In genomic region chr22:36741204-36741793, GRCh38 we compare ENCODE assay signal across 10 cellular contexts. TPM values are rescaled to one million over a fixed set of nuclear protein-coding genes. Genes with fewer than 3 reads are reported as not detected.
DNase-seq lines count a peak whose midpoint lies in the region; ATAC-seq, FAIRE-seq and TF ChIP-seq lines count a peak whose summit lies in the region.
"Had no signal": no experiment of that assay in that cellular context is flagged by ENCODE, and none has a peak within 500 bp of the region (broad histone marks: within the 10 kb centered on the region; RNA-seq: fewer than 3 reads in every experiment).

No MANE protein-coding gene starts in this region.

- in situ Hi-C loops in K562 (cut with MboI), result no loop called here

- H3K4me2 ChIP-seq in MM.1S (ENCODE audit: low read depth, low read length) (peak overlapping the region; percentile 18; the same call in 1 of the 2 replicates), K562 (ENCODE audit: insufficient read depth, low read length) (no peak overlapping the region)

- POLR2A ChIA-PET in K562 (lab: Yijun Ruan, JAX), result interaction anchor here (0.7 kb wide), 2 partner anchors 12 to 24 kb away, joined by 3 read pairs; no protein-coding TSS in a partner anchor

- no peak for TF ChIP-seq RAD21 in K562 (CRISPR knock-in tag; conservative IDR thresholded peaks at IDR 0.05 in 1 of 2, IDR thresholded peaks at IDR 0.05 in 1 of 2)

- H2AFZ ChIP-seq in MM.1S (ENCODE audit: low read length) (peak overlapping the region; percentile 47), K562 (ENCODE audit: low read depth, low read length) (peak overlapping the region; percentile 65; the same call in 1 of the 2 replicates)

- TF ChIP-seq POLR2A in K562 (conservative IDR thresholded peaks at IDR 0.05) (no peak), tibial nerve (IDR thresholded peaks at IDR 0.05) (no peak)

- H3K9me3 Mint-ChIP-seq in activated naive CD4-positive, alpha-beta T cell treated with anti-CD3 and anti-CD28 coated beads, Interleukin-2, amount 10 ng/mL, durations not matched to agents 7 days and 5 days, result no peaks in the 10 kb centered on the region

- H3K9me3 ChIP-seq in MM.1S (replicated peaks; ENCODE audit: insufficient read depth, low read length) (no peaks in the 10 kb centered on the region), K562 (replicated peaks; ENCODE audit: control insufficient read depth, insufficient read depth, low read depth, low read length) (no peaks in the 10 kb centered on the region), tibial nerve (peaks cover 0 to 14% (median 0%) of the 10 kb centered on the region in 4 donors)

- no peaks in the 10 kb centered on the region for H3K36me3 Mint-ChIP-seq in activated naive CD4-positive, alpha-beta T cell treated with anti-CD3 and anti-CD28 coated beads, Interleukin-2, amount 10 ng/mL, durations not matched to agents 7 days and 5 days

- no peaks in the 10 kb centered on the region for H4K20me1 ChIP-seq in MM.1S (ENCODE audit: insufficient read depth, low read length)
- no peaks in the 10 kb centered on the region for H4K20me1 ChIP-seq in K562 (replicated peaks; ENCODE audit: control insufficient read depth, insufficient read depth, low read length)

- no peak overlapping the region for H3K27ac ChIP-seq in MM.1S (ENCODE audit: low read length)
- H3K27ac ChIP-seq in K562 (ENCODE audit: extremely low read depth, low read depth, low read length), result no peak overlapping the region
- no peak overlapping the region for H3K27ac ChIP-seq in tibial nerve

- FAIRE-seq in K562 (lab: Jason Lieb, UNC), result peak; percentile 73
- FAIRE-seq: TTC549 had no signal

- TF ChIP-seq CTCF in MM.1S (IDR thresholded peaks at IDR 0.05; ENCODE audit: low read length) (no peak), K562 (IDR thresholded peaks at IDR 0.05 in 2 of 3, conservative IDR thresholded peaks at IDR 0.05 in 1 of 3; ENCODE audit: insufficient read depth in 2 of 3, low read depth in 1 of 3, low read length in 3 of 3) (no peak), tibial nerve (IDR thresholded peaks at IDR 0.05) (no peak)

- TF ChIP-seq EP300 in K562 (IDR thresholded peaks at IDR 0.05; ENCODE audit: low read length) (no peak), tibial nerve (IDR thresholded peaks at IDR 0.05) (no peak)

- peaks cover 25% of the 10 kb centered on the region for H3K27me3 Mint-ChIP-seq in activated naive CD4-positive, alpha-beta T cell treated with anti-CD3 and anti-CD28 coated beads, Interleukin-2, amount 10 ng/mL, durations not matched to agents 7 days and 5 days

- H3K9ac ChIP-seq in MM.1S (ENCODE audit: low read length) (no peak overlapping the region), K562 (ENCODE audit: insufficient read depth in 1 of 2, low read depth in 2 of 2, low read length in 2 of 2) (no peak overlapping the region)

- H3K79me2 ChIP-seq in MM.1S (ENCODE audit: low read length) (no peaks in the 10 kb centered on the region), K562 (ENCODE audit: control insufficient read depth, insufficient read depth, low read length) (no peaks in the 10 kb centered on the region)

- H3K4me3 Mint-ChIP-seq in activated naive CD4-positive, alpha-beta T cell treated with anti-CD3 and anti-CD28 coated beads, Interleukin-2, amount 10 ng/mL, durations not matched to agents 7 days and 5 days, result no peak overlapping the region

- DNase-seq in NCI-H1436 (lab: John Stamatoyannopoulos, UW) (peak; percentile 29), NCI-H1436 treated with DMSO at 0.1 percent for 48 hours (lab: John Stamatoyannopoulos, UW) (no peak), MM.1S (peak; percentile 10), K562 (ENCODE audit: extremely low read depth in 1 of 4, low spot score in 3 of 4) (peak; percentile 22 to 68 (median 64)), sciatic nerve (ENCODE audit: low spot score) (peak; percentile 10), tibial nerve (ENCODE audit: low spot score in 2 of 2) (no peak)
- no peak for DNase-seq in activated naive CD4-positive, alpha-beta T cell treated with anti-CD3 and anti-CD28 coated beads, Interleukin-2, amount 10 ng/mL, durations not matched to agents 7 days and 5 days
- DNase-seq in stimulated activated CD4-positive, alpha-beta T cell treated with anti-CD3 and anti-CD28 coated beads, Interleukin-4, amount 100 ng/mL, for 1 hour, result no peak
- DNase-seq: activated gamma-delta T cell had no signal

- H3K4me1 ChIP-seq in MM.1S (ENCODE audit: low read length) (no peaks in the 10 kb centered on the region), K562 (replicated peaks in 1 of 2; ENCODE audit: control insufficient read depth in 2 of 2, insufficient read depth in 2 of 2, low read length in 2 of 2) (no peaks in the 10 kb centered on the region), tibial nerve (no peaks in the 10 kb centered on the region)

- BruUV-seq in K562 (replicated peaks; lab: Mats Ljungman, UMichigan), result no TSS peak

- H3K9me2 ChIP-seq in MM.1S (replicated peaks; ENCODE audit: insufficient read depth, low read length), result no peaks in the 10 kb centered on the region

- CTCF ChIA-PET in K562 (lab: Yijun Ruan, JAX; ENCODE audit: low intra/inter-chr PET ratio), result no interaction called here
- CTCF ChIA-PET in activated naive CD4-positive, alpha-beta T cell treated with anti-CD3 and anti-CD28 coated beads, Interleukin-2, amount 10 ng/mL, durations not matched to agents 7 days and 5 days (lab: Charles Lee), result interaction anchor here (1.1 kb wide), 1 partner anchor 230 kb away, joined by 3 read pairs; no protein-coding TSS in a partner anchor

- H3K36me3 ChIP-seq in MM.1S (replicated peaks; ENCODE audit: insufficient read depth, low read length) (no peaks in the 10 kb centered on the region), K562 (ENCODE audit: control insufficient read depth, insufficient read depth, low read length) (no peaks in the 10 kb centered on the region), tibial nerve (no peaks in the 10 kb centered on the region)

- peak overlapping the region; percentile 48; the same call in 1 of the 2 replicates for H3K4me3 ChIP-seq in MM.1S (ENCODE audit: low read length)
- no peak overlapping the region for H3K4me3 ChIP-seq in K562
- H3K4me3 ChIP-seq in tibial nerve, result no peak overlapping the region

- H3K27me3 ChIP-seq in MM.1S (replicated peaks; ENCODE audit: insufficient read depth, low read length) (peaks cover 90% of the 10 kb centered on the region), K562 (ENCODE audit: control insufficient read depth in 2 of 2, insufficient read depth in 2 of 2, low read length in 2 of 2) (peaks cover 0 to 21% of the 10 kb centered on the region in 2 experiments; a peak in 2 of 5 replicates), tibial nerve (peaks cover 0 to 33% of the 10 kb centered on the region in 2 donors)

- no peaks in the 10 kb centered on the region for H3K4me1 Mint-ChIP-seq in activated naive CD4-positive, alpha-beta T cell treated with anti-CD3 and anti-CD28 coated beads, Interleukin-2, amount 10 ng/mL, durations not matched to agents 7 days and 5 days

- H3K27ac Mint-ChIP-seq in activated naive CD4-positive, alpha-beta T cell treated with anti-CD3 and anti-CD28 coated beads, Interleukin-2, amount 10 ng/mL, durations not matched to agents 7 days and 5 days, result no peak overlapping the region

- ATAC-seq in K562 (peak; percentile 86), sciatic nerve (no peak)

- intact Hi-C loops in K562 (cut with micrococcal nuclease), result no loop called here
- intact Hi-C loops in sciatic nerve (cut with DNase I), result no loop called here

- H3F3A ChIP-seq in MM.1S (ENCODE audit: insufficient read depth, low read length), result no peaks in the 10 kb centered on the region

- H3K9me1 ChIP-seq in K562 (ENCODE audit: control insufficient read depth, insufficient read depth, low read length), result no peaks in the 10 kb centered on the region

- WGBS in K562 (ENCODE audit: insufficient coverage, low coverage, missing lambda C conversion rate), result 7% methylated on average over 8 of the region's 8 CpGs
- 77 to 80% methylated on average over 8 of the region's 8 CpGs for whole genome bisulfite sequencing in tibial nerve, 2 donors

RNA-seq across cellular contexts. Expression of gene IFT27, which starts 34.6 kb away (rescaled TPM):
- 0.72 and 1.1 TPM in 2 replicates for total RNA-seq in K562 (2011; cell fraction: chromatin; rRNA removed; ENCODE audit: low replicate concordance)
- total RNA-seq in K562 (2011; cell fraction: nucleolus; rRNA removed), result 0.13 and 0.17 TPM in 2 replicates
- 0.22 and 0.46 TPM in 2 replicates for total RNA-seq in K562 (2011; cell fraction: nucleoplasm; rRNA removed)
- 0.12 and 0.18 TPM in 2 replicates for total RNA-seq in K562 (2014; rRNA removed)
- total RNA-seq in K562 (2014; rRNA removed; fragmentation: Illumina TruSeq; extraction: Trizol), result 0.29 and 0.38 TPM in 2 replicates
- 0.38 and 0.54 TPM in 2 replicates for total RNA-seq in K562 (2015; rRNA removed; fragmentation: Illumina TruSeq; extraction: Trizol)
- 0.51 and 1.4 TPM in 2 replicates for total RNA-seq in K562 (2021)
- 0.01 and 0.42 TPM in 2 replicates for polyA plus RNA-seq in K562 (2011; rRNA removed)
- polyA plus RNA-seq in K562 (2011; cell fraction: cytosol; rRNA removed), result 0.18 and 0.19 TPM in 2 replicates
- polyA plus RNA-seq in K562 (2011; cell fraction: nucleus; rRNA removed), result 0.50 and 0.56 TPM in 2 replicates
- 0.90 and 3.4 TPM in 2 replicates for polyA plus RNA-seq in K562 (2012)
- polyA plus RNA-seq in K562 (2014; fragmentation: Illumina TruSeq; extraction: Trizol), result 0.10 and 0.37 TPM in 2 replicates
- under 1 TPM in 1 of 2 experiments, not detected in 1; 0.06 TPM for polyA plus RNA-seq in K562 (2014; fragmentation: Nextera tagmentation; extraction: Ambion mirVana)
- 0.09 and 0.18 TPM in 2 replicates for polyA plus RNA-seq in K562 (2014; rRNA removed)
- polyA minus RNA-seq in K562 (2011; rRNA and poly(A)+ RNA removed), result 0.04 and 0.06 TPM in 2 replicates
- polyA minus RNA-seq in K562 (2011; cell fraction: cytosol; rRNA and poly(A)+ RNA removed), result not detected in 2 replicates
- polyA minus RNA-seq in K562 (2011; cell fraction: nucleus; rRNA and poly(A)+ RNA removed), result 0.11 and 0.13 TPM in 2 replicates
- 23.9 TPM for total RNA-seq in sciatic nerve
- total RNA-seq in tibial nerve, result 10 to 100 TPM in 3 of 4 donors, 1 to 10 TPM in 1; 7.4 to 21.9 (median 14.3) TPM

RNA-seq across cellular contexts. Expression of gene CACNG2, which starts 37.7 kb away (rescaled TPM):
- total RNA-seq in K562 (2011; cell fraction: chromatin; rRNA removed; ENCODE audit: low replicate concordance), result not detected in 2 replicates
- total RNA-seq in K562 (2011; cell fraction: nucleolus; rRNA removed), result not detected in 2 replicates
- not detected in 2 replicates for total RNA-seq in K562 (2011; cell fraction: nucleoplasm; rRNA removed)
- not detected in 2 replicates for total RNA-seq in K562 (2014; rRNA removed)
- not detected in 2 replicates for total RNA-seq in K562 (2014; rRNA removed; fragmentation: Illumina TruSeq; extraction: Trizol)
- total RNA-seq in K562 (2015; rRNA removed; fragmentation: Illumina TruSeq; extraction: Trizol), result not detected in 2 replicates
- total RNA-seq in K562 (2021), result not detected in 2 replicates
- not detected in 2 replicates for polyA plus RNA-seq in K562 (2011; rRNA removed)
- not detected in 2 replicates for polyA plus RNA-seq in K562 (2011; cell fraction: cytosol; rRNA removed)
- not detected in 2 replicates for polyA plus RNA-seq in K562 (2011; cell fraction: nucleus; rRNA removed)
- not detected in 2 replicates for polyA plus RNA-seq in K562 (2012)
- not detected in 2 replicates for polyA plus RNA-seq in K562 (2014; fragmentation: Illumina TruSeq; extraction: Trizol)
- polyA plus RNA-seq in K562 (2014; fragmentation: Nextera tagmentation; extraction: Ambion mirVana), result not detected
- polyA plus RNA-seq in K562 (2014; rRNA removed), result not detected in 2 replicates
- not detected in 2 replicates for polyA minus RNA-seq in K562 (2011; rRNA and poly(A)+ RNA removed)
- polyA minus RNA-seq in K562 (2011; cell fraction: cytosol; rRNA and poly(A)+ RNA removed), result not detected in 2 replicates
- not detected in 2 replicates for polyA minus RNA-seq in K562 (2011; cell fraction: nucleus; rRNA and poly(A)+ RNA removed)
- total RNA-seq in sciatic nerve, result not detected
- not detected for total RNA-seq in tibial nerve

Comparison
In these comparisons a context has a peak if more than half of its experiments do, and no peak if none do; other contexts are left out.
1. DNase-seq: peak in NCI-H1436 (single experiment), MM.1S (single experiment), K562 (4 of 4) and sciatic nerve (single experiment); none in NCI-H1436 treated with DMSO at 0.1 percent for 48 hours (single experiment), activated naive CD4-positive, alpha-beta T cell treated with anti-CD3 and anti-CD28 coated beads, Interleukin-2, amount 10 ng/mL, durations not matched to agents 7 days and 5 days (single experiment), tibial nerve (0 of 2) and stimulated activated CD4-positive, alpha-beta T cell treated with anti-CD3 and anti-CD28 coated beads, Interleukin-4, amount 100 ng/mL, for 1 hour (single experiment).